ENCODE assay signal across 8 cellular contexts in genomic region chr13:68304287-68304893, GRCh38.
DNase-seq lines count a peak whose midpoint lies in the region; ATAC-seq, FAIRE-seq and TF ChIP-seq lines count a peak whose summit lies in the region.

No MANE protein-coding gene starts in this region.

- no peaks in the 10 kb centered on the region for H3K36me3 ChIP-seq in psoas muscle (ENCODE audit: insufficient read depth in 1 of 2, low read depth in 1 of 2)

- DNase-seq in G401 (ENCODE audit: low spot score) (peak; percentile 9), H54 (ENCODE audit: insufficient read length, low spot score) (peak; percentile 8), NCI-H146 (lab: John Stamatoyannopoulos, UW) (peak; percentile 47), psoas muscle (no peak), omental fat pad (ENCODE audit: low spot score) (no peak), T-helper 1 cell (no peak)
- DNase-seq in stimulated activated CD4-positive, alpha-beta T cell treated with anti-CD3 and anti-CD28 coated beads, Interleukin-4, amount 100 ng/mL, for 24 hours, result no peak

- in situ Hi-C loops in G401 (cut with HindIII; ENCODE audit: low sequenced_read_pairs), result no loop called here

- no peak for TF ChIP-seq POLR2A in H54 (IDR thresholded peaks at IDR 0.05; ENCODE audit: low read depth, low read length)

- no peaks in the 10 kb centered on the region for H3K4me1 ChIP-seq in psoas muscle

- intact Hi-C loops in psoas muscle (cut with DNase I), result no loop called here

- no peaks in the 10 kb centered on the region for H3K9me3 ChIP-seq in psoas muscle

- peak; percentile 77 for FAIRE-seq in H54 (lab: Jason Lieb, UNC)
- FAIRE-seq in colon (lab: Jason Lieb, UNC), result peak; percentile 5

- WGBS in psoas muscle, 3 donors, result 21 to 37% (median 35%) methylated on average over 1 of the region's 1 CpG

- ATAC-seq in psoas muscle (no peak), omental fat pad (ENCODE audit: low FRiP score) (no peak)

- no peak overlapping the region for H3K4me3 ChIP-seq in psoas muscle

- peak; percentile 6 for TF ChIP-seq CTCF in psoas muscle (IDR thresholded peaks at IDR 0.05)
- no peak for TF ChIP-seq CTCF in omental fat pad (IDR thresholded peaks at IDR 0.05)

- no peak overlapping the region for H3K27ac ChIP-seq in psoas muscle

- no peaks in the 10 kb centered on the region for H3K27me3 ChIP-seq in psoas muscle (ENCODE audit: insufficient read depth in 3 of 3, low read length in 2 of 3)

Comparison
In these comparisons a context has a peak if more than half of its experiments do, and no peak if none do; other contexts are left out.
1. DNase-seq: peak in G401 (single experiment), H54 (single experiment) and NCI-H146 (single experiment); none in psoas muscle (0 of 2), omental fat pad (single experiment), T-helper 1 cell (0 of 5) and stimulated activated CD4-positive, alpha-beta T cell treated with anti-CD3 and anti-CD28 coated beads, Interleukin-4, amount 100 ng/mL, for 24 hours (single experiment).